In the genomic region with DNA sequence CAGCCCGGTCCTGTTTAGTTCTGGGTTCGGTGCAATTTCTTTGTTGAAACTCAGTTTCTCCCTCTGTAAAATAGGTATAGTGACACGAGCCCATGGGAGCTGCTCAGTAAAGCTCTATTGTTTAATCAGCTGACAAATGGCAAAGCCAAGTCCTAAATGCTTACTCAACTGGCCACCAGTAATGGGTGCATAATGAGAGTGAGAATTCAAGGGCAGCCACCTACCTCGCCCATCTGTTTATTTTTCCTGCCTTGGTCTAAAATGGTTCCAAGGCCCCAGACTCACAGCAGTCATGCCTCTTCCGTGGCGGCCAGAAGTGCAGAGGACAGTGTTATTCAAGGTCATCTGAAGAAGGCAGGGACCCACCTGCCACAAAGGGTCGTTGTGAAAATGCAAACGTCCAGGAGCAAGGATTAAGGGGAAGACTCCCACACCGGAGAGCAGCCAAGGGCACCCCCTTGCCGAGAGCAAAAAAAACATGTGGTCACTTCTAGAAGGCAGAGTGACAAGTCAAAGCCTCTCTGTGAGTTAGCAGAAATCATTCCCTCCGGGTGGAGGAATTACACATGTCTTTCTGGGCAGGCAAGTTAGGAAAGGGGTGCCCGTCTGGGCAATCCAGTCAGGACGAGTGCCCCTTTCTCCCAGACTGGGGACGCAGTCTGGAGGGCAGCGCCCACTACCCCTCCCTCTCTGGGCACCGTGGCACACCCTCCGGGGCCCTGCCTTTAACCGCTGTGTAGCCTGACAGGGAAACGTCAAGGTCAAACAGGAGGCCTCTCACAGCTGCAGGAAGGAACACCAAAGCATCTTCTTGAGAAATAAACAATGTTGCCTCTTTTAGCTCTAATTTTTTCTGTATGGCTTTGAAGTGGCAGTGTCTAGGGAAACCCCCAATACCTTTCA, we compare ENCODE assay signal across 15 cellular contexts.
DNase-seq lines count a peak whose midpoint lies in the region; ATAC-seq, FAIRE-seq and TF ChIP-seq lines count a peak whose summit lies in the region.
"Had no signal": no experiment of that assay in that cellular context is flagged by ENCODE, and none has a peak within 500 bp of the region (broad histone marks: within the 10 kb centered on the region; RNA-seq: fewer than 3 reads in every experiment).

No MANE protein-coding gene starts in this region.

- TF ChIP-seq EP300 in GM12878 (IDR thresholded peaks at IDR 0.05; ENCODE audit: borderline replicate concordance in 1 of 2, control insufficient read depth in 1 of 2, low read depth in 2 of 2, low read length in 2 of 2), result no peak

- peaks cover 2% of the 10 kb centered on the region; the same call in 1 of the 3 replicates for H3K9me3 ChIP-seq in GM12878 (replicated peaks; ENCODE audit: control insufficient read depth, insufficient read depth, low read length)
- H3K9me3 ChIP-seq: BE2C, esophagus squamous epithelium, thoracic aorta had no signal

- no peak for DNase-seq in stimulated activated naive CD8-positive, alpha-beta T cell treated with anti-CD3 and anti-CD28 coated beads, Interleukin-15, Interleukin-2, amounts not matched to agents 100 U/mL and 50 U/mL, for 24 hours
- DNase-seq in GM12878 (ENCODE audit: low read depth, low spot score), result no peak
- DNase-seq in nephron progenitor cell, result no peak
- no peak for DNase-seq in H54 (ENCODE audit: insufficient read length, low spot score)
- no peak for DNase-seq in D341Med (ENCODE audit: low spot score)
- DNase-seq in NCI-H1092 (lab: John Stamatoyannopoulos, UW), result no peak
- DNase-seq in DMS153 (lab: John Stamatoyannopoulos, UW), result no peak
- DNase-seq: activated naive CD4-positive, alpha-beta T cell treated with anti-CD3 and anti-CD28 coated beads, Interleukin-2, amount 50 U/mL, for 16 hours; BE2C; esophagus squamous epithelium; NCI-H1930; NCI-H774; SHP77 treated with DMSO at 0.1 percent for 48 hours had no signal

- in situ Hi-C loops in GM12878 (cut with MboI), result no loop called here

- intact Hi-C loops in GM12878 (cut with micrococcal nuclease; ENCODE audit: unreplicated experiment), result no loop called here

- no peaks in the 10 kb centered on the region for H4K20me1 ChIP-seq in GM12878 (ENCODE audit: control insufficient read depth, insufficient read depth)

- 27% methylated on average over 19 of the region's 19 CpGs for WGBS in GM12878 (ENCODE audit: insufficient coverage, insufficient replicate concordance, low lambda C conversion rate, missing lambda C conversion rate)

- POLR2A ChIA-PET in GM12878 (lab: Charles Lee), result interaction anchor here (1.9 kb wide), 1 partner anchor 10 kb away, joined by 4 read pairs; no protein-coding TSS in a partner anchor

- no peaks in the 10 kb centered on the region; a peak in 1 of 4 replicates for H3K27me3 ChIP-seq in GM12878 (replicated peaks in 1 of 2; ENCODE audit: control insufficient read depth in 2 of 2, insufficient read depth in 2 of 2, low read length in 1 of 2)
- H3K27me3 ChIP-seq: BE2C, esophagus squamous epithelium had no signal

- peak overlapping the region; percentile 51 for H3K4me3 Mint-ChIP-seq in stimulated activated naive CD8-positive, alpha-beta T cell treated with anti-CD3 and anti-CD28 coated beads, Interleukin-15, Interleukin-2, amounts not matched to agents 100 ng/mL and 50 ng/mL, for 24 hours
- H3K4me3 Mint-ChIP-seq in nephron progenitor cell, result no peak overlapping the region

- SMC1A ChIA-PET in GM12878 (lab: Charles Lee; ENCODE audit: uncharacterized antibody, unreplicated experiment), result interaction anchor here (1.1 to 2.2 kb wide), 3 partner anchors 33 to 37 kb away, joined by 3 to 6 read pairs (median 5); no protein-coding TSS in a partner anchor

- no peak for TF ChIP-seq RAD21 in GM12878 (IDR thresholded peaks at IDR 0.05; ENCODE audit: insufficient read depth, low read depth, low read length)

- TF ChIP-seq CTCF in GM12878 (IDR thresholded peaks at IDR 0.05 in 2 of 3, conservative IDR thresholded peaks at IDR 0.05 in 1 of 3; ENCODE audit: control insufficient read depth in 2 of 3, extremely low read depth in 1 of 3, insufficient read depth in 1 of 3, low read depth in 3 of 3, low read length in 3 of 3), result no peak
- TF ChIP-seq CTCF in nephron progenitor cell (IDR thresholded peaks at IDR 0.05), result no peak

- H3K79me2 ChIP-seq in GM12878 (ENCODE audit: control insufficient read depth, insufficient read depth, low read length), result no peaks in the 10 kb centered on the region

- TF ChIP-seq POLR2A in GM12878 (IDR thresholded peaks at IDR 0.05; ENCODE audit: low read depth, low read length), result no peak
- no peak for TF ChIP-seq POLR2A in H54 (IDR thresholded peaks at IDR 0.05; ENCODE audit: low read depth, low read length)

- H3K4me1 Mint-ChIP-seq in stimulated activated naive CD8-positive, alpha-beta T cell treated with anti-CD3 and anti-CD28 coated beads, Interleukin-15, Interleukin-2, amounts not matched to agents 100 ng/mL and 50 ng/mL, for 24 hours (ENCODE audit: low read depth), result peaks cover 50% of the 10 kb centered on the region
- H3K4me1 Mint-ChIP-seq in nephron progenitor cell, result peaks cover 51% of the 10 kb centered on the region

- BruUV-seq in GM12878 (replicated peaks; lab: Mats Ljungman, UMichigan), result no TSS peak

- H3K9ac ChIP-seq in GM12878 (ENCODE audit: control insufficient read depth, insufficient read depth, low read length), result no peak overlapping the region

- no peak for ATAC-seq in stimulated activated naive CD8-positive, alpha-beta T cell treated with anti-CD3 and anti-CD28 coated beads, Interleukin-15, Interleukin-2, amounts not matched to agents 100 U/mL and 50 U/mL, for 24 hours
- ATAC-seq in GM12878, result peak; percentile 35

- no peak overlapping the region for H3K4me2 ChIP-seq in GM12878 (ENCODE audit: control insufficient read depth, insufficient read depth)

- FAIRE-seq in GM12878 (lab: Jason Lieb, UNC) (no peak), H54 (lab: Jason Lieb, UNC) (no peak)

- no peaks in the 10 kb centered on the region for H3K9me3 Mint-ChIP-seq in stimulated activated naive CD8-positive, alpha-beta T cell treated with anti-CD3 and anti-CD28 coated beads, Interleukin-15, Interleukin-2, amounts not matched to agents 100 ng/mL and 50 ng/mL, for 24 hours
- no peaks in the 10 kb centered on the region for H3K9me3 Mint-ChIP-seq in nephron progenitor cell

- H3K27ac ChIP-seq in GM12878 (ENCODE audit: control insufficient read depth, insufficient read depth), result no peak overlapping the region
- H3K27ac ChIP-seq: esophagus squamous epithelium had no signal

- CTCF ChIA-PET in GM12878 (lab: Yijun Ruan, JAX), result no interaction called here

- RAD21 ChIA-PET in GM12878 (lab: Charles Lee; ENCODE audit: unreplicated experiment), result no interaction called here

- H3K4me1 ChIP-seq in GM12878 (ENCODE audit: control insufficient read depth, insufficient read depth, low read length), result peaks cover 8% of the 10 kb centered on the region
- H3K4me1 ChIP-seq: BE2C had no signal

- H3K36me3 ChIP-seq in GM12878 (ENCODE audit: control insufficient read depth in 2 of 2, insufficient read depth in 2 of 2, low read length in 1 of 2), result no peaks in the 10 kb centered on the region
- H3K36me3 ChIP-seq: BE2C, esophagus squamous epithelium, thoracic aorta had no signal

- H3K4me3 ChIP-seq in GM12878, result no peak overlapping the region
- H3K4me3 ChIP-seq: esophagus squamous epithelium, thoracic aorta had no signal

- peak overlapping the region; percentile 73 for H3K27ac Mint-ChIP-seq in stimulated activated naive CD8-positive, alpha-beta T cell treated with anti-CD3 and anti-CD28 coated beads, Interleukin-15, Interleukin-2, amounts not matched to agents 100 ng/mL and 50 ng/mL, for 24 hours
- peak overlapping the region; percentile 74 for H3K27ac Mint-ChIP-seq in nephron progenitor cell

- H2AFZ ChIP-seq in GM12878 (ENCODE audit: control insufficient read depth, low read depth, low read length), result no peak overlapping the region

- H3K36me3 Mint-ChIP-seq in stimulated activated naive CD8-positive, alpha-beta T cell treated with anti-CD3 and anti-CD28 coated beads, Interleukin-15, Interleukin-2, amounts not matched to agents 100 ng/mL and 50 ng/mL, for 24 hours (ENCODE audit: low read depth), result no peaks in the 10 kb centered on the region
- no peaks in the 10 kb centered on the region for H3K36me3 Mint-ChIP-seq in nephron progenitor cell (ENCODE audit: low read depth)

- H3K27me3 Mint-ChIP-seq in stimulated activated naive CD8-positive, alpha-beta T cell treated with anti-CD3 and anti-CD28 coated beads, Interleukin-15, Interleukin-2, amounts not matched to agents 100 ng/mL and 50 ng/mL, for 24 hours, result no peaks in the 10 kb centered on the region
- peaks cover 9% of the 10 kb centered on the region for H3K27me3 Mint-ChIP-seq in nephron progenitor cell (ENCODE audit: low read depth, poor library complexity)

TF ChIP-seq in GM12878, 131 proteins besides CTCF, POLR2A, EP300 and RAD21 (continues in another document):
- TF ChIP-seq RUNX3 (IDR thresholded peaks at IDR 0.05; ENCODE audit: low read length) (peak; percentile 17; the same call in 1 of the 2 replicates), LARP7 (IDR thresholded peaks at IDR 0.05) (no peak), CHD1 (IDR thresholded peaks at IDR 0.05; ENCODE audit: low read depth, low read length) (no peak), WRNIP1 (IDR thresholded peaks at IDR 0.05; ENCODE audit: borderline replicate concordance, low read depth, low read length) (no peak), MEF2B (IDR thresholded peaks at IDR 0.05; ENCODE audit: partially characterized antibody, poor library complexity, severe bottlenecking) (peak; percentile 30), FOXM1 (IDR thresholded peaks at IDR 0.05; ENCODE audit: low read depth, low read length) (no peak)
- TF ChIP-seq, protein P1, sequence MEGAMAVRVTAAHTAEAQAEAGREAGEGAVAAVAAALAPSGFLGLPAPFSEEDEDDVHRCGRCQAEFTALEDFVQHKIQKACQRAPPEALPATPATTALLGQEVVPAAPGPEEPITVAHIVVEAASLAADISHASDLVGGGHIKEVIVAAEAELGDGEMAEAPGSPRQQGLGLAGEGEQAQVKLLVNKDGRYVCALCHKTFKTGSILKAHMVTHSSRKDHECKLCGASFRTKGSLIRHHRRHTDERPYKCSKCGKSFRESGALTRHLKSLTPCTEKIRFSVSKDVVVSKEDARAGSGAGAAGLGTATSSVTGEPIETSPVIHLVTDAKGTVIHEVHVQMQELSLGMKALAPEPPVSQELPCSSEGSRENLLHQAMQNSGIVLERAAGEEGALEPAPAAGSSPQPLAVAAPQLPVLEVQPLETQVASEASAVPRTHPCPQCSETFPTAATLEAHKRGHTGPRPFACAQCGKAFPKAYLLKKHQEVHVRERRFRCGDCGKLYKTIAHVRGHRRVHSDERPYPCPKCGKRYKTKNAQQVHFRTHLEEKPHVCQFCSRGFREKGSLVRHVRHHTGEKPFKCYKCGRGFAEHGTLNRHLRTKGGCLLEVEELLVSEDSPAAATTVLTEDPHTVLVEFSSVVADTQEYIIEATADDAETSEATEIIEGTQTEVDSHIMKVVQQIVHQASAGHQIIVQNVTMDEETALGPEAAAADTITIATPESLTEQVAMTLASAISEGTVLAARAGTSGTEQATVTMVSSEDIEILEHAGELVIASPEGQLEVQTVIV (IDR thresholded peaks at IDR 0.05; ENCODE audit: borderline replicate concordance, partially characterized antibody), result no peak
